21 cellular contexts compared by ENCODE assay signal in the genomic region with DNA sequence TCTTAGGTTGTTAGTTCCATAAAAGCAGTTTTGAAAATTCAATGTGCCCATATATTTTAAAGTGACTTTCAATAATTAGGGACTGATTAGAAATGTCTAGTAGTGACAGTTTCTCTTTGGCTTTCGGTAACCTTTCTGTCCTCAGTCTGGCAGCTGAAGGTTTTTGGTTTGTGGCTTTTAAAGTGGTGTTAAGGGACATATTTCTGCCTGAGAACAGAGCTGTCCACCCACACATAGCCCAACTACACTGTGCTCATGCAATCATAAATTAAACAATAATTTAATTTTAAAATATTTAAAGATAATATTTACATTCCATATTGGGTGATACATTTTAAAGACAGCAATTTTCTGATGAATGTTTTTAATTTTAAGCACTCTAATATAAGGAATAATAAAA.
"Had no signal": no experiment of that assay in that cellular context is flagged by ENCODE, and none has a peak within 500 bp of the region (broad histone marks: within the 10 kb centered on the region; RNA-seq: fewer than 3 reads in every experiment).

No MANE protein-coding gene starts in this region.

- H3K36me3 Mint-ChIP-seq: activated naive CD8-positive, alpha-beta T cell treated with anti-CD3 and anti-CD28 coated beads for 36 hours had no signal

- H3K4me1 Mint-ChIP-seq: activated naive CD8-positive, alpha-beta T cell treated with anti-CD3 and anti-CD28 coated beads for 36 hours; immature natural killer cell had no signal

- H3K4me1 ChIP-seq: breast epithelium, heart right ventricle, tibial artery had no signal

- H3K27ac Mint-ChIP-seq: activated naive CD8-positive, alpha-beta T cell treated with anti-CD3 and anti-CD28 coated beads for 36 hours; immature natural killer cell had no signal

- DNase-seq: activated CD4-positive, alpha-beta T cell treated with anti-CD3 and anti-CD28 coated beads for 1 hour; activated CD8-positive, alpha-beta memory T cell treated with anti-CD3 and anti-CD28 coated beads for 24 hours; activated gamma-delta T cell treated with Interleukin-2 at 50 U/mL for 16 hours; activated naive CD8-positive, alpha-beta T cell treated with anti-CD3 and anti-CD28 coated beads for 36 hours; cerebellar nuclear complex; effector CD8-positive, alpha-beta T cell; heart right ventricle; immature natural killer cell; kidney glomerular epithelial cell; left ventricle myocardium superior; occipital lobe; retina; stimulated activated CD4-positive, alpha-beta T cell treated with anti-CD3 and anti-CD28 coated beads, Interleukin-12 subunit alpha, Interleukin-12 subunit beta, amount 100 ng/mL, for 4 hours; stimulated activated CD4-positive, alpha-beta T cell treated with anti-CD3 and anti-CD28 coated beads, Interleukin-2, amount 100 ng/mL, for 24 hours; stimulated activated naive CD8-positive, alpha-beta T cell treated with anti-CD3 and anti-CD28 coated beads, Interleukin-15, Interleukin-2, amounts not matched to agents 100 U/mL and 50 U/mL, for 24 hours; substantia nigra; T-helper 2 cell; tibial artery had no signal

- H3K27me3 ChIP-seq: breast epithelium, esophagus muscularis mucosa, heart right ventricle, tibial artery had no signal

- H3K4me3 ChIP-seq: breast epithelium, esophagus muscularis mucosa, heart right ventricle, tibial artery had no signal

- ATAC-seq: heart right ventricle; left ventricle myocardium superior; stimulated activated naive CD8-positive, alpha-beta T cell treated with anti-CD3 and anti-CD28 coated beads, Interleukin-15, Interleukin-2, amounts not matched to agents 100 U/mL and 50 U/mL, for 24 hours had no signal

- H3K27me3 Mint-ChIP-seq: activated naive CD8-positive, alpha-beta T cell treated with anti-CD3 and anti-CD28 coated beads for 36 hours had no signal

- H3K27ac ChIP-seq: breast epithelium, esophagus muscularis mucosa, heart right ventricle, tibial artery, VCaP had no signal

- H3K4me3 Mint-ChIP-seq: activated naive CD8-positive, alpha-beta T cell treated with anti-CD3 and anti-CD28 coated beads for 36 hours; immature natural killer cell had no signal

- H3K36me3 ChIP-seq: breast epithelium, esophagus muscularis mucosa, heart right ventricle, tibial artery had no signal
